In the genomic region with DNA sequence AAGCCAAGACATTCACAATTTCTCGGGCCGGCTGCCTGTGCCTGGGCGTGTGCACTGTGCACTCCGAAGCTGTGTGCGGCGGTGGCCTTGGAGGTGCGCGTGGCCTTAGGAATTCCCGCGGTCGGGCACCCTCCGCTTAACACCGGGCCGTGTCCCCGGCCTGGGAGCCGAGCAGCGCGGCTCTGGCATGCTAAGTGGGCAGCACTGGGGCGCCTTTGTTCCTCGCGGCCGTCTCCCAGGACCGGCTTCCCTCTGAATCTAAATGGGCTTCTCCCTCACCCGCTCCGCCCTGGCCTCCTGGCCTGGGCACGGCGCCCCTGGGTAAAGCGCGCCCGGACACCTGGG, we compare ENCODE assay signal across 8 cellular contexts. TPM values are rescaled to one million over a fixed set of nuclear protein-coding genes. Genes with fewer than 3 reads are reported as not detected.
DNase-seq lines count a peak whose midpoint lies in the region; ATAC-seq and TF ChIP-seq lines count a peak whose summit lies in the region.

No MANE protein-coding gene starts in this region.

- 0 out of 2 replicates have a peak overlapping the region, but pooled peaks have one; percentile 3 for H3K4me3 ChIP-seq in GM08714 (ENCODE audit: low read length)

- peak; percentile 71 for ATAC-seq in SK-N-SH treated with all-trans-retinoic acid at 6 μM for 48 hours
- peak; percentile 63 for ATAC-seq in left ventricle myocardium superior
- ATAC-seq in HG03135 (IDR thresholded peaks at IDR 0.05; ENCODE audit: unreplicated experiment) = no peak
- no peak for ATAC-seq in GM18517 (IDR thresholded peaks at IDR 0.05; ENCODE audit: unreplicated experiment)

- DNase-seq in left ventricle myocardium superior = peak; percentile 51
- DNase-seq in retina = peak; percentile 89
- DNase-seq in NCI-H2029 treated with DMSO at 0.1 percent for 48 hours (lab: John Stamatoyannopoulos, UW) = no peak
- no peak for DNase-seq in stimulated activated CD4-positive, alpha-beta T cell treated with anti-CD3 and anti-CD28 coated beads, Interleukin-15, amount 100 ng/mL, for 24 hours

- intact Hi-C loops in left ventricle myocardium superior (cut with micrococcal nuclease) = no loop called here

TF ChIP-seq in SK-N-SH treated with all-trans-retinoic acid at 6 μM for 48 hours, 23 proteins besides CTCF, POLR2A, EP300 and RAD21:
- TF ChIP-seq ZFP30 (CRISPR knock-in tag; IDR thresholded peaks at IDR 0.05) = no peak
- TF ChIP-seq BACH2 (CRISPR knock-in tag; IDR thresholded peaks at IDR 0.05; ENCODE audit: borderline replicate concordance) = no peak
- TF ChIP-seq, protein P1, sequence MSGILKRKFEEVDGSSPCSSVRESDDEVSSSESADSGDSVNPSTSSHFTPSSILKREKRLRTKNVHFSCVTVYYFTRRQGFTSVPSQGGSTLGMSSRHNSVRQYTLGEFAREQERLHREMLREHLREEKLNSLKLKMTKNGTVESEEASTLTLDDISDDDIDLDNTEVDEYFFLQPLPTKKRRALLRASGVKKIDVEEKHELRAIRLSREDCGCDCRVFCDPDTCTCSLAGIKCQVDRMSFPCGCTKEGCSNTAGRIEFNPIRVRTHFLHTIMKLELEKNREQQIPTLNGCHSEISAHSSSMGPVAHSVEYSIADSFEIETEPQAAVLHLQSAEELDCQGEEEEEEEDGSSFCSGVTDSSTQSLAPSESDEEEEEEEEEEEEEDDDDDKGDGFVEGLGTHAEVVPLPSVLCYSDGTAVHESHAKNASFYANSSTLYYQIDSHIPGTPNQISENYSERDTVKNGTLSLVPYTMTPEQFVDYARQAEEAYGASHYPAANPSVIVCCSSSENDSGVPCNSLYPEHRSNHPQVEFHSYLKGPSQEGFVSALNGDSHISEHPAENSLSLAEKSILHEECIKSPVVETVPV (CRISPR knock-in tag; IDR thresholded peaks at IDR 0.05) = no peak
- TF ChIP-seq ZNF70 (CRISPR knock-in tag; IDR thresholded peaks at IDR 0.05) = no peak
- TF ChIP-seq TCF4 (CRISPR knock-in tag; IDR thresholded peaks at IDR 0.05; ENCODE audit: borderline replicate concordance) = no peak
- no peak for TF ChIP-seq GLIS3 (CRISPR knock-in tag; IDR thresholded peaks at IDR 0.05)
- TF ChIP-seq ARNTL (CRISPR knock-in tag; IDR thresholded peaks at IDR 0.05; ENCODE audit: borderline replicate concordance, low read depth) = no peak
- TF ChIP-seq ISL1 (CRISPR knock-in tag; IDR thresholded peaks at IDR 0.05) = no peak
- TF ChIP-seq, protein P2, sequence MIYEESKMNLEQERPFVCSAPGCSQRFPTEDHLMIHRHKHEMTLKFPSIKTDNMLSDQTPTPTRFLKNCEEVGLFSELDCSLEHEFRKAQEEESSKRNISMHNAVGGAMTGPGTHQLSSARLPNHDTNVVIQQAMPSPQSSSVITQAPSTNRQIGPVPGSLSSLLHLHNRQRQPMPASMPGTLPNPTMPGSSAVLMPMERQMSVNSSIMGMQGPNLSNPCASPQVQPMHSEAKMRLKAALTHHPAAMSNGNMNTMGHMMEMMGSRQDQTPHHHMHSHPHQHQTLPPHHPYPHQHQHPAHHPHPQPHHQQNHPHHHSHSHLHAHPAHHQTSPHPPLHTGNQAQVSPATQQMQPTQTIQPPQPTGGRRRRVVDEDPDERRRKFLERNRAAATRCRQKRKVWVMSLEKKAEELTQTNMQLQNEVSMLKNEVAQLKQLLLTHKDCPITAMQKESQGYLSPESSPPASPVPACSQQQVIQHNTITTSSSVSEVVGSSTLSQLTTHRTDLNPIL (CRISPR knock-in tag; IDR thresholded peaks at IDR 0.05; ENCODE audit: low read depth) = no peak
- no peak for TF ChIP-seq CSDC2 (CRISPR knock-in tag; IDR thresholded peaks at IDR 0.05)
- TF ChIP-seq, protein P3, sequence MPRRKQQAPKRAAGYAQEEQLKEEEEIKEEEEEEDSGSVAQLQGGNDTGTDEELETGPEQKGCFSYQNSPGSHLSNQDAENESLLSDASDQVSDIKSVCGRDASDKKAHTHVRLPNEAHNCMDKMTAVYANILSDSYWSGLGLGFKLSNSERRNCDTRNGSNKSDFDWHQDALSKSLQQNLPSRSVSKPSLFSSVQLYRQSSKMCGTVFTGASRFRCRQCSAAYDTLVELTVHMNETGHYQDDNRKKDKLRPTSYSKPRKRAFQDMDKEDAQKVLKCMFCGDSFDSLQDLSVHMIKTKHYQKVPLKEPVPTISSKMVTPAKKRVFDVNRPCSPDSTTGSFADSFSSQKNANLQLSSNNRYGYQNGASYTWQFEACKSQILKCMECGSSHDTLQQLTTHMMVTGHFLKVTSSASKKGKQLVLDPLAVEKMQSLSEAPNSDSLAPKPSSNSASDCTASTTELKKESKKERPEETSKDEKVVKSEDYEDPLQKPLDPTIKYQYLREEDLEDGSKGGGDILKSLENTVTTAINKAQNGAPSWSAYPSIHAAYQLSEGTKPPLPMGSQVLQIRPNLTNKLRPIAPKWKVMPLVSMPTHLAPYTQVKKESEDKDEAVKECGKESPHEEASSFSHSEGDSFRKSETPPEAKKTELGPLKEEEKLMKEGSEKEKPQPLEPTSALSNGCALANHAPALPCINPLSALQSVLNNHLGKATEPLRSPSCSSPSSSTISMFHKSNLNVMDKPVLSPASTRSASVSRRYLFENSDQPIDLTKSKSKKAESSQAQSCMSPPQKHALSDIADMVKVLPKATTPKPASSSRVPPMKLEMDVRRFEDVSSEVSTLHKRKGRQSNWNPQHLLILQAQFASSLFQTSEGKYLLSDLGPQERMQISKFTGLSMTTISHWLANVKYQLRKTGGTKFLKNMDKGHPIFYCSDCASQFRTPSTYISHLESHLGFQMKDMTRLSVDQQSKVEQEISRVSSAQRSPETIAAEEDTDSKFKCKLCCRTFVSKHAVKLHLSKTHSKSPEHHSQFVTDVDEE (CRISPR knock-in tag; IDR thresholded peaks at IDR 0.05) = no peak
- TF ChIP-seq, protein P4, sequence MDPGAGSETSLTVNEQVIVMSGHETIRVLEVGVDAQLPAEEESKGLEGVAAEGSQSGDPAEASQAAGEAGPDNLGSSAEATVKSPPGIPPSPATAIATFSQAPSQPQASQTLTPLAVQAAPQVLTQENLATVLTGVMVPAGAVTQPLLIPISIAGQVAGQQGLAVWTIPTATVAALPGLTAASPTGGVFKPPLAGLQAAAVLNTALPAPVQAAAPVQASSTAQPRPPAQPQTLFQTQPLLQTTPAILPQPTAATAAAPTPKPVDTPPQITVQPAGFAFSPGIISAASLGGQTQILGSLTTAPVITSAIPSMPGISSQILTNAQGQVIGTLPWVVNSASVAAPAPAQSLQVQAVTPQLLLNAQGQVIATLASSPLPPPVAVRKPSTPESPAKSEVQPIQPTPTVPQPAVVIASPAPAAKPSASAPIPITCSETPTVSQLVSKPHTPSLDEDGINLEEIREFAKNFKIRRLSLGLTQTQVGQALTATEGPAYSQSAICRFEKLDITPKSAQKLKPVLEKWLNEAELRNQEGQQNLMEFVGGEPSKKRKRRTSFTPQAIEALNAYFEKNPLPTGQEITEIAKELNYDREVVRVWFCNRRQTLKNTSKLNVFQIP (CRISPR knock-in tag; IDR thresholded peaks at IDR 0.05; ENCODE audit: borderline replicate concordance, low read depth) = no peak
- no peak for TF ChIP-seq PPARA (CRISPR knock-in tag; IDR thresholded peaks at IDR 0.05; ENCODE audit: borderline replicate concordance)
- no peak for TF ChIP-seq ZNF565 (CRISPR knock-in tag; conservative IDR thresholded peaks at IDR 0.05; ENCODE audit: low read depth)
- TF ChIP-seq ZFP3 (CRISPR knock-in tag; IDR thresholded peaks at IDR 0.05) = no peak
- TF ChIP-seq, protein P5, sequence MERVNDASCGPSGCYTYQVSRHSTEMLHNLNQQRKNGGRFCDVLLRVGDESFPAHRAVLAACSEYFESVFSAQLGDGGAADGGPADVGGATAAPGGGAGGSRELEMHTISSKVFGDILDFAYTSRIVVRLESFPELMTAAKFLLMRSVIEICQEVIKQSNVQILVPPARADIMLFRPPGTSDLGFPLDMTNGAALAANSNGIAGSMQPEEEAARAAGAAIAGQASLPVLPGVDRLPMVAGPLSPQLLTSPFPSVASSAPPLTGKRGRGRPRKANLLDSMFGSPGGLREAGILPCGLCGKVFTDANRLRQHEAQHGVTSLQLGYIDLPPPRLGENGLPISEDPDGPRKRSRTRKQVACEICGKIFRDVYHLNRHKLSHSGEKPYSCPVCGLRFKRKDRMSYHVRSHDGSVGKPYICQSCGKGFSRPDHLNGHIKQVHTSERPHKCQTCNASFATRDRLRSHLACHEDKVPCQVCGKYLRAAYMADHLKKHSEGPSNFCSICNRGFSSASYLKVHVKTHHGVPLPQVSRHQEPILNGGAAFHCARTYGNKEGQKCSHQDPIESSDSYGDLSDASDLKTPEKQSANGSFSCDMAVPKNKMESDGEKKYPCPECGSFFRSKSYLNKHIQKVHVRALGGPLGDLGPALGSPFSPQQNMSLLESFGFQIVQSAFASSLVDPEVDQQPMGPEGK (CRISPR knock-in tag; IDR thresholded peaks at IDR 0.05; ENCODE audit: borderline replicate concordance) = no peak
- TF ChIP-seq OSR1 (CRISPR knock-in tag; IDR thresholded peaks at IDR 0.05) = no peak
- no peak for TF ChIP-seq ESRRG (CRISPR knock-in tag; IDR thresholded peaks at IDR 0.05)
- no peak for TF ChIP-seq ZC3H10 (CRISPR knock-in tag; IDR thresholded peaks at IDR 0.05)
- no peak for TF ChIP-seq RARB (CRISPR knock-in tag; IDR thresholded peaks at IDR 0.05)

RNA-seq across cellular contexts. Expression of a gene that starts 0.5 kb away (rescaled TPM):
- total RNA-seq in left ventricle myocardium superior = 4.1 TPM

Comparison
In these comparisons a context has a peak if more than half of its experiments do, and no peak if none do; other contexts are left out.
1. ATAC-seq: peak in SK-N-SH treated with all-trans-retinoic acid at 6 μM for 48 hours (single experiment) and left ventricle myocardium superior (single experiment); none in HG03135 (single experiment) and GM18517 (single experiment).
2. DNase-seq: peak in left ventricle myocardium superior (single experiment) and retina (single experiment); none in NCI-H2029 treated with DMSO at 0.1 percent for 48 hours (single experiment) and stimulated activated CD4-positive, alpha-beta T cell treated with anti-CD3 and anti-CD28 coated beads, Interleukin-15, amount 100 ng/mL, for 24 hours (single experiment).